ENCODE assay signal across 16 cellular contexts in the genomic region with DNA sequence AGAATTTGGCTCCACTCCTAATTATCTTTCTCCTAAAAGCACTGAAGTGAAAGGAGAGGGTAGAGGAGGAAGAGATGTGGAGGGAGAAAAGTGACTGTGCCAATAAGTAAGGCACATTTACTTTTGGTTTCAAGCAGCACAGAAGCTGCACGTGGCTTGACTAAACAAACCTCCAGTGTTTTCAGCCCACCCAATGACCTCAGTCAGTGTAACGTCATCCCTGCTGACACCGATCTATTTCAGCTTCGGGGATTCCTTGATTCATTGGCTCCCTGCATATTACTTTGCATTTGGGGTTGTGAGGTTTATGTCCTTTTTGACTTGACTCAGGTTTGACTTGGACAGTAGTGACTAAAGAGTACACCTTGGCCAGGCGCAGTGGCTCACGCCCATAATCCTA. TPM values are rescaled to one million over a fixed set of nuclear protein-coding genes. Genes with fewer than 3 reads are reported as not detected.
DNase-seq lines count a peak whose midpoint lies in the region; ATAC-seq, FAIRE-seq and TF ChIP-seq lines count a peak whose summit lies in the region.
"Had no signal": no experiment of that assay in that cellular context is flagged by ENCODE, and none has a peak within 500 bp of the region (broad histone marks: within the 10 kb centered on the region; RNA-seq: fewer than 3 reads in every experiment).

No MANE protein-coding gene starts in this region.

- H3K36me3 Mint-ChIP-seq in GM23338 (ENCODE audit: low read depth) (peaks cover 36% of the 10 kb centered on the region), astrocyte (ENCODE audit: low read depth, unreplicated experiment) (peaks cover 9% of the 10 kb centered on the region)

- H3K36me3 ChIP-seq in GM23338 (ENCODE audit: insufficient read depth): peaks cover 9% of the 10 kb centered on the region; the same call in 1 of the 2 replicates
- peaks cover 1% of the 10 kb centered on the region for H3K36me3 ChIP-seq in astrocyte (ENCODE audit: insufficient read depth, low read length)
- H3K36me3 ChIP-seq in colonic mucosa: no peaks in the 10 kb centered on the region

- H3K27ac ChIP-seq in GM23338 (ENCODE audit: low read depth) (no peak overlapping the region), astrocyte (ENCODE audit: low read depth, low read length) (no peak overlapping the region), colonic mucosa (no peak overlapping the region)
- H3K27ac ChIP-seq: BLaER1 treated with 17β-estradiol and CSF1 and Interleukin-3, amounts not matched to agents 10 nM and 100 nM; Peyer's patch had no signal

- H3K9me3 ChIP-seq in astrocyte (ENCODE audit: insufficient read depth, low read depth, low read length): no peaks in the 10 kb centered on the region
- H3K9me3 ChIP-seq in colonic mucosa: no peaks in the 10 kb centered on the region
- H3K9me3 ChIP-seq: BLaER1 treated with 17β-estradiol and CSF1 and Interleukin-3, amounts not matched to agents 10 nM and 100 nM; Peyer's patch had no signal

- peak overlapping the region; percentile 48 for H3K4me2 ChIP-seq in GM23338
- peak overlapping the region; percentile 7 for H3K4me2 ChIP-seq in astrocyte (ENCODE audit: low read length)
- H3K4me2 ChIP-seq: BLaER1 treated with 17β-estradiol and CSF1 and Interleukin-3, amounts not matched to agents 10 nM and 100 nM had no signal

- H3K4me3 ChIP-seq in GM23338: no peak overlapping the region
- no peak overlapping the region for H3K4me3 ChIP-seq in astrocyte (ENCODE audit: insufficient read depth, low read depth, low read length)
- H3K4me3 ChIP-seq in colonic mucosa: no peak overlapping the region
- H3K4me3 ChIP-seq: BLaER1 treated with 17β-estradiol and CSF1 and Interleukin-3, amounts not matched to agents 10 nM and 100 nM; Peyer's patch had no signal

- H3K9me3 Mint-ChIP-seq in GM23338 (no peaks in the 10 kb centered on the region), astrocyte (ENCODE audit: unreplicated experiment) (no peaks in the 10 kb centered on the region)
- H3K9me3 Mint-ChIP-seq: activated naive CD4-positive, alpha-beta T cell treated with anti-CD3 and anti-CD28 coated beads, Interleukin-2, amount 50 U/mL, for 72 hours; naive B cell had no signal

- DNase-seq in GM23338 (ENCODE audit: low spot score) (no peak), astrocyte (ENCODE audit: low read depth) (peak; percentile 55), myocyte (ENCODE audit: low read depth) (peak; percentile 17), SK-N-DZ (ENCODE audit: low spot score) (no peak), T-helper 1 cell (no peak), colonic mucosa (no peak), GOT3 (lab: John Stamatoyannopoulos, UW) (no peak)
- DNase-seq: foreskin fibroblast, kidney, naive B cell, NCI-H1092, NCI-H510A, Peyer's patch had no signal

- peaks cover 27% of the 10 kb centered on the region for H4K20me1 ChIP-seq in GM23338 (replicated peaks; ENCODE audit: insufficient read depth)
- H4K20me1 ChIP-seq in astrocyte (ENCODE audit: insufficient read depth, low read length): peaks cover 73% of the 10 kb centered on the region

- no peak overlapping the region for H3K27ac Mint-ChIP-seq in GM23338
- H3K27ac Mint-ChIP-seq in astrocyte (ENCODE audit: unreplicated experiment): no peak overlapping the region
- H3K27ac Mint-ChIP-seq: activated naive CD4-positive, alpha-beta T cell treated with anti-CD3 and anti-CD28 coated beads, Interleukin-2, amount 50 U/mL, for 72 hours; naive B cell had no signal

- no peaks in the 10 kb centered on the region for H3K9me2 ChIP-seq in GM23338 (ENCODE audit: insufficient read depth)

- ATAC-seq in GM18502 (IDR thresholded peaks at IDR 0.05; ENCODE audit: poor library complexity, unreplicated experiment) (peak; percentile 65), GM23338 (no peak)

- intact Hi-C loops in colonic mucosa (cut with DNase I): no loop called here

- no peaks in the 10 kb centered on the region for H3K27me3 ChIP-seq in GM23338 (ENCODE audit: insufficient read depth)
- no peaks in the 10 kb centered on the region for H3K27me3 ChIP-seq in astrocyte (ENCODE audit: insufficient read depth, low read length)
- no peaks in the 10 kb centered on the region for H3K27me3 ChIP-seq in colonic mucosa
- H3K27me3 ChIP-seq: BLaER1 treated with 17β-estradiol and CSF1 and Interleukin-3, amounts not matched to agents 10 nM and 100 nM; Peyer's patch had no signal

- H3K79me2 ChIP-seq in GM23338 (replicated peaks; ENCODE audit: insufficient read depth) (peaks cover 34% of the 10 kb centered on the region; the same call in 1 of the 2 replicates), astrocyte (ENCODE audit: insufficient read depth, low read length) (peaks cover 56% of the 10 kb centered on the region)

- H3F3A ChIP-seq in GM23338 (replicated peaks; ENCODE audit: low read depth): no peaks in the 10 kb centered on the region

- no peak for TF ChIP-seq CTCF in GM23338 (conservative IDR thresholded peaks at IDR 0.05; ENCODE audit: low read depth in 2 of 2)
- no peak for TF ChIP-seq CTCF in astrocyte (IDR thresholded peaks at IDR 0.05; ENCODE audit: insufficient read depth, low read depth, low read length)
- no peak for TF ChIP-seq CTCF in colonic mucosa (IDR thresholded peaks at IDR 0.05)

- no peak overlapping the region for H3K9ac ChIP-seq in astrocyte (ENCODE audit: low read length)
- H3K9ac ChIP-seq in colonic mucosa (ENCODE audit: low read depth in 2 of 2, low read length in 2 of 2): no peak overlapping the region
- H3K9ac ChIP-seq: BLaER1 treated with 17β-estradiol and CSF1 and Interleukin-3, amounts not matched to agents 10 nM and 100 nM had no signal

- H3K4me1 Mint-ChIP-seq in GM23338 (peaks cover 22% of the 10 kb centered on the region), astrocyte (ENCODE audit: low read depth, unreplicated experiment) (peaks cover 2% of the 10 kb centered on the region)

- H3K4me3 Mint-ChIP-seq in GM23338 (no peak overlapping the region), astrocyte (ENCODE audit: unreplicated experiment) (no peak overlapping the region)
- H3K4me3 Mint-ChIP-seq: naive B cell had no signal

- H2AFZ ChIP-seq in GM23338 (no peak overlapping the region), astrocyte (ENCODE audit: low read depth, low read length) (no peak overlapping the region)

- no peak for FAIRE-seq in astrocyte (lab: Jason Lieb, UNC)
- FAIRE-seq: kidney had no signal

- H3K27me3 Mint-ChIP-seq in GM23338 (ENCODE audit: insufficient read depth, low read depth, poor library complexity) (no peaks in the 10 kb centered on the region), astrocyte (ENCODE audit: low read depth, unreplicated experiment) (no peaks in the 10 kb centered on the region)
- H3K27me3 Mint-ChIP-seq: naive B cell had no signal

- H3K4me1 ChIP-seq in GM23338 (ENCODE audit: insufficient read depth) (peaks cover 16% of the 10 kb centered on the region), astrocyte (ENCODE audit: insufficient read depth, low read length) (peaks cover 4% of the 10 kb centered on the region), colonic mucosa (no peaks in the 10 kb centered on the region)
- H3K4me1 ChIP-seq: Peyer's patch had no signal

TF ChIP-seq in GM23338, 12 proteins besides CTCF, POLR2A, EP300 and RAD21 (continues in another document):
- TF ChIP-seq, protein P1, sequence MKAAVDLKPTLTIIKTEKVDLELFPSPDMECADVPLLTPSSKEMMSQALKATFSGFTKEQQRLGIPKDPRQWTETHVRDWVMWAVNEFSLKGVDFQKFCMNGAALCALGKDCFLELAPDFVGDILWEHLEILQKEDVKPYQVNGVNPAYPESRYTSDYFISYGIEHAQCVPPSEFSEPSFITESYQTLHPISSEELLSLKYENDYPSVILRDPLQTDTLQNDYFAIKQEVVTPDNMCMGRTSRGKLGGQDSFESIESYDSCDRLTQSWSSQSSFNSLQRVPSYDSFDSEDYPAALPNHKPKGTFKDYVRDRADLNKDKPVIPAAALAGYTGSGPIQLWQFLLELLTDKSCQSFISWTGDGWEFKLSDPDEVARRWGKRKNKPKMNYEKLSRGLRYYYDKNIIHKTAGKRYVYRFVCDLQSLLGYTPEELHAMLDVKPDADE (IDR thresholded peaks at IDR 0.05): no peak
- TF ChIP-seq ZNF331 (CRISPR knock-in tag; IDR thresholded peaks at IDR 0.05; ENCODE audit: low read depth) (no peak), POLR2AphosphoS5 (IDR thresholded peaks at IDR 0.05; ENCODE audit: low read depth) (no peak)

RNA-seq across cellular contexts. Expression of gene NIM1K, which starts 35.6 kb away (rescaled TPM):
- total RNA-seq in GM23338 (2014; rRNA removed; shearing (Covaris generic)): not detected in 2 replicates
- not detected in 2 replicates for polyA plus RNA-seq in GM23338 (2016; fragmentation: Nextera tagmentation; extraction: Ambion mirVana)
- total RNA-seq in astrocyte: 0.54 and 1.5 TPM in 2 replicates
- 0.21 and 0.35 TPM in 2 replicates for total RNA-seq in myocyte
- 0.74 TPM for polyA plus RNA-seq in myocyte (2012)
- polyA plus RNA-seq in SK-N-DZ (2014; cell fraction: cytosol; rRNA removed): not detected in 2 replicates
- polyA plus RNA-seq in SK-N-DZ (2014; cell fraction: nucleus; rRNA removed): not detected in 2 replicates
- total RNA-seq in colonic mucosa: under 1 TPM in 1 of 2 donors, not detected in 1; 0.42 TPM
- total RNA-seq: Peyer's patch had no signal

RNA-seq across cellular contexts. Expression of gene ZNF131, which starts 35.7 kb away (rescaled TPM):
- 38.0 and 42.6 TPM in 2 replicates for total RNA-seq in GM23338 (2014; rRNA removed; shearing (Covaris generic))
- 64.2 and 66.9 TPM in 2 replicates for polyA plus RNA-seq in GM23338 (2016; fragmentation: Nextera tagmentation; extraction: Ambion mirVana)
- 25.7 and 28.7 TPM in 2 replicates for total RNA-seq in astrocyte
- 37.9 and 41.5 TPM in 2 replicates for total RNA-seq in myocyte
- 16.1 TPM for polyA plus RNA-seq in myocyte (2012)
- 41.4 and 41.5 TPM in 2 replicates for polyA plus RNA-seq in SK-N-DZ (2014; cell fraction: cytosol; rRNA removed)
- 57.2 and 57.9 TPM in 2 replicates for polyA plus RNA-seq in SK-N-DZ (2014; cell fraction: nucleus; rRNA removed)
- total RNA-seq in colonic mucosa: 10 to 100 TPM; 21.8 to 23.5 TPM

Comparison
In these comparisons a context has a peak if more than half of its experiments do, and no peak if none do; other contexts are left out.
1. DNase-seq: peak in astrocyte (single experiment) and myocyte (single experiment); none in GM23338 (single experiment), SK-N-DZ (single experiment), T-helper 1 cell (0 of 5), colonic mucosa (single experiment) and GOT3 (single experiment).